Comparison of ENCODE assay signal across 1 cellular context in genomic region chr6:17656644-17657043, GRCh38.
TF ChIP-seq lines count a peak whose summit lies in the region.

No MANE protein-coding gene starts in this region.

TF ChIP-seq in HepG2, 621 proteins besides CTCF, POLR2A, EP300 and RAD21:
- TF ChIP-seq ZNF280B (CRISPR knock-in tag; IDR thresholded peaks at IDR 0.05; ENCODE audit: borderline replicate concordance): no peak
- TF ChIP-seq THAP8 (CRISPR knock-in tag; IDR thresholded peaks at IDR 0.05; ENCODE audit: borderline replicate concordance): no peak
